ENCODE assay signal across 8 cellular contexts in the genomic region with DNA sequence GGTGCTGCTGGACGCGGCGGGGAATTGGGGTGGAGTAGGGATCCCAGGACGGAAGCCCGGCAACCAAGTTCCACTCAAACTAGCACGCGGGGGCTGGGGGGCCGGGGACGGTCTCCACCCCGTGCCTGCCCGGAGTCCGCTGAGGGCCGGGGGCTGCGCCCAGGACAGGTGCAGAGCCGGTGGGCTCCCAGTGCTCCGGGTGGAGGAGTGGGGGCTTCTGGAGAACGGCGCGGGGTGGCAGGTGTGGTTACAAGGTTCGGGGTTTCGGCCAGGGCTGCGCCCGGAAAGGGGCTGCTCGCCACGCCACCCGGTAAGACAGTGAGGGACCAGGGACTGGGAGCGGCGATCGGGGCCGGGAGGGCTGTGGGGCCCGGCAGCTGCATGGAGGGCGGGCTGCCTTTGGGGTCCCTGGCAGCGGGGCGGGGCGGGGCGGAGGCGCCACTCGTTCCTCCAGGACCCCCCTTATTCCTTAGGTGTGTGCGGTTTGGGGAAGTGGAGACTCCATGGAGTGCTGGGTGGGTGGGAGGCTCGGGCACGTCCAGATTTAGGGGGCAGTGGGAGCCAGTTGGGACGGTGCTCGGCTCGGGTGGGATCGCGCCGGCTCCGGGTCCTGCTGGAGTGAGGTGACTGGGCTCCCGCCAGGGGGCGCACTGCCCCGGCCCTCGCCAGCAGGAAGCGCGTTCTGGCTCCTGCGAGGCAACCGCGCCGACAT. TPM values are rescaled to one million over a fixed set of nuclear protein-coding genes. Genes with fewer than 3 reads are reported as not detected.
DNase-seq lines count a peak whose midpoint lies in the region; ATAC-seq and TF ChIP-seq lines count a peak whose summit lies in the region.

No MANE protein-coding gene starts in this region.

- H3K9me2 ChIP-seq in PC-3 (replicated peaks; ENCODE audit: low read length) = no peaks in the 10 kb centered on the region

- peak overlapping the region; percentile 77 for H3K4me3 ChIP-seq in A673 (ENCODE audit: low read depth, low read length, poor library complexity, severe bottlenecking)
- peak overlapping the region; percentile 55 for H3K4me3 ChIP-seq in PC-3 (ENCODE audit: low read length)

- no peaks in the 10 kb centered on the region for H4K20me1 ChIP-seq in PC-3 (ENCODE audit: low read length)

- intact Hi-C loops in A673 (cut with micrococcal nuclease; ENCODE audit: unreplicated experiment) = loop anchor here (1.0 to 2.0 kb wide), 4 partner anchors 48 to 184 kb away; no protein-coding TSS in a partner anchor
- intact Hi-C loops in PC-3 (cut with micrococcal nuclease) = loop anchor here (1.0 to 5.0 kb wide), 2 partner anchors 165 to 184 kb away; no protein-coding TSS in a partner anchor

- H3K4me2 ChIP-seq in PC-3 (ENCODE audit: low read length) = peak overlapping the region; percentile 80

- BruUV-seq in A673 (replicated peaks; lab: Mats Ljungman, UMichigan) (no TSS peak), PC-3 (replicated peaks; lab: Mats Ljungman, UMichigan) (no TSS peak)

- H3K9me3 ChIP-seq in A673 (ENCODE audit: low read depth, low read length, poor library complexity, severe bottlenecking) (no peaks in the 10 kb centered on the region), PC-3 (ENCODE audit: low read length) (no peaks in the 10 kb centered on the region)

- TF ChIP-seq CTCF in A673 (conservative IDR thresholded peaks at IDR 0.05; ENCODE audit: low read depth, low read length) = peak; percentile 100
- TF ChIP-seq CTCF in PC-3 (conservative IDR thresholded peaks at IDR 0.05; ENCODE audit: low read depth, low read length) = peak; percentile 74
- TF ChIP-seq CTCF in nephron (IDR thresholded peaks at IDR 0.05; ENCODE audit: unreplicated experiment in 3 of 3) = peak; percentile 91 to 98 (median 96)

- H3K27me3 Mint-ChIP-seq in nephron (ENCODE audit: low read depth) = peaks cover 21% of the 10 kb centered on the region
- peaks cover 24 to 45% of the 10 kb centered on the region in 2 donors for H3K27me3 Mint-ChIP-seq in stimulated activated naive B cell treated with anti-CD40 and anti-IgM and Interleukin-4, amounts not matched to agents 10 μg/mL and 1 μg/mL and 100 μg/mL, for 72 hours

- H3K27ac ChIP-seq in A673 (ENCODE audit: low read depth, low read length, poor library complexity, severe bottlenecking) = peak overlapping the region; percentile 44
- no peak overlapping the region for H3K27ac ChIP-seq in PC-3 (ENCODE audit: low read length)

- CTCF ChIA-PET in A673 (lab: Charles Lee) = interaction anchor here (0.6 to 0.7 kb wide), 9 partner anchors 17 to 1392 kb away, joined by 3 to 10 read pairs (median 6); no protein-coding TSS in a partner anchor
- CTCF ChIA-PET in PC-3 (lab: Charles Lee) = no interaction called here

- peak overlapping the region; percentile 65 to 90 (median 76) for H3K27ac Mint-ChIP-seq in nephron
- peak overlapping the region; percentile 76 for H3K27ac Mint-ChIP-seq in stimulated activated naive B cell treated with anti-CD40 and anti-IgM and Interleukin-4, amounts not matched to agents 10 μg/mL and 1 μg/mL and 100 μg/mL, for 72 hours

- H3K4me1 Mint-ChIP-seq in nephron = peaks cover 57% of the 10 kb centered on the region
- H3K4me1 Mint-ChIP-seq in stimulated activated naive B cell treated with anti-CD40 and anti-IgM and Interleukin-4, amounts not matched to agents 10 μg/mL and 1 μg/mL and 100 μg/mL, for 72 hours = peaks cover 17 to 24% of the 10 kb centered on the region in 2 donors

- peak; percentile 93 for DNase-seq in A673 (ENCODE audit: low spot score)
- DNase-seq in HK-2 (ENCODE audit: unreplicated experiment) = peak; percentile 67
- peak; percentile 52 for DNase-seq in PC-3
- DNase-seq in activated T-helper 1 cell treated with anti-CD3 and anti-CD28 coated beads, Interleukin-2, amount 50 U/mL, for 16 hours (ENCODE audit: low read depth in 1 of 2, low spot score in 1 of 2) = peak; percentile 67 to 70
- DNase-seq in fibroblast of peridontal ligament (ENCODE audit: extremely low read depth) = peak; percentile 59
- peak; percentile 60 for DNase-seq in stimulated activated naive B cell treated with anti-CD40 and anti-IgM and Interleukin-4, amounts not matched to agents 10 μg/mL and 1 μg/mL and 100 μg/mL, for 72 hours

- H3K9me3 Mint-ChIP-seq in nephron = no peaks in the 10 kb centered on the region
- H3K9me3 Mint-ChIP-seq in stimulated activated naive B cell treated with anti-CD40 and anti-IgM and Interleukin-4, amounts not matched to agents 10 μg/mL and 1 μg/mL and 100 μg/mL, for 72 hours = no peaks in the 10 kb centered on the region

- no peaks in the 10 kb centered on the region for H3K36me3 Mint-ChIP-seq in nephron (ENCODE audit: low read depth)
- H3K36me3 Mint-ChIP-seq in stimulated activated naive B cell treated with anti-CD40 and anti-IgM and Interleukin-4, amounts not matched to agents 10 μg/mL and 1 μg/mL and 100 μg/mL, for 72 hours = no peaks in the 10 kb centered on the region

- no peak overlapping the region for H3K9ac ChIP-seq in PC-3 (ENCODE audit: low read length)

- no peaks in the 10 kb centered on the region for H3K79me2 ChIP-seq in PC-3 (ENCODE audit: low read length)

- no peaks in the 10 kb centered on the region for H3K27me3 ChIP-seq in A673 (replicated peaks; ENCODE audit: insufficient read depth, low read depth, low read length, poor library complexity)
- H3K27me3 ChIP-seq in PC-3 (ENCODE audit: low read length) = peaks cover 62% of the 10 kb centered on the region

- H2AFZ ChIP-seq in PC-3 (ENCODE audit: low read length) = peak overlapping the region; percentile 64

- POLR2A ChIA-PET in A673 (lab: Charles Lee; ENCODE audit: low non-redundant PET) (no interaction called here), PC-3 (lab: Charles Lee; ENCODE audit: unreplicated experiment) (no interaction called here)

- ATAC-seq in GM18498 (IDR thresholded peaks at IDR 0.05; ENCODE audit: unreplicated experiment) (peak; percentile 59), PC-3 (peak; percentile 92)
- ATAC-seq in stimulated activated naive B cell treated with anti-CD40 and anti-IgM and Interleukin-4, amounts not matched to agents 10 μg/mL and 1 μg/mL and 100 μg/mL, for 72 hours (replicated peaks) = peak; percentile 77 to 82

- H3F3A ChIP-seq in PC-3 (ENCODE audit: low read length, unreplicated experiment) = no peaks in the 10 kb centered on the region

- H3K36me3 ChIP-seq in A673 (ENCODE audit: insufficient read depth, low read length, poor library complexity, severe bottlenecking) (no peaks in the 10 kb centered on the region), PC-3 (ENCODE audit: low read depth, low read length) (no peaks in the 10 kb centered on the region)

- H3K4me1 ChIP-seq in A673 (ENCODE audit: insufficient read depth, low read length, poor library complexity, severe bottlenecking) = peaks cover 36% of the 10 kb centered on the region
- H3K4me1 ChIP-seq in PC-3 (ENCODE audit: insufficient read depth, low read length) = peaks cover 4% of the 10 kb centered on the region; the same call in 1 of the 2 replicates

- H3K4me3 Mint-ChIP-seq in nephron = peak overlapping the region; percentile 88 to 92 (median 89)
- H3K4me3 Mint-ChIP-seq in stimulated activated naive B cell treated with anti-CD40 and anti-IgM and Interleukin-4, amounts not matched to agents 10 μg/mL and 1 μg/mL and 100 μg/mL, for 72 hours = peak overlapping the region; percentile 80 to 84

RNA-seq across cellular contexts. Expression of a gene that starts 0.8 kb away (rescaled TPM):
- total RNA-seq in A673 (2021) = 2.8 and 5.8 TPM in 2 replicates
- not detected in 2 replicates for total RNA-seq in PC-3 (2014; rRNA removed)
